In genomic region chr12:38614171-38614570, GRCh38 we compare ENCODE assay signal across 2 cellular contexts.
A peak's percentile ranks its signal among the peaks of the same experiment; 100 is the strongest.
TF ChIP-seq lines count a peak whose summit lies in the region.

No MANE protein-coding gene starts in this region.

TF ChIP-seq in HEK293, 187 proteins besides CTCF, POLR2A, EP300 and RAD21:
- no peak for TF ChIP-seq ZNF830 (tag by site-specific recombination; IDR thresholded peaks at IDR 0.05; ENCODE audit: low read depth)
- TF ChIP-seq SCRT2 (tag by site-specific recombination; IDR thresholded peaks at IDR 0.05) = peak; percentile 45; the same call in 1 of the 2 replicates

TF ChIP-seq in H1, 55 proteins besides CTCF, POLR2A, EP300 and RAD21:
- no peak for TF ChIP-seq RFX5 (IDR thresholded peaks at IDR 0.05; ENCODE audit: borderline replicate concordance, low read depth, low read length)
- TF ChIP-seq HDAC2 (IDR thresholded peaks at IDR 0.05; ENCODE audit: borderline replicate concordance in 1 of 2, low read depth in 2 of 2, low read length in 2 of 2) = no peak
- no peak for TF ChIP-seq BACH1 (IDR thresholded peaks at IDR 0.05; ENCODE audit: low read length)
- no peak for TF ChIP-seq POU5F1 (IDR thresholded peaks at IDR 0.05; ENCODE audit: low read depth, low read length)
- no peak for TF ChIP-seq CEBPB (IDR thresholded peaks at IDR 0.05; ENCODE audit: low read depth, low read length)
- TF ChIP-seq EGR1 (IDR thresholded peaks at IDR 0.05; ENCODE audit: borderline replicate concordance, low read depth, low read length) = no peak
- TF ChIP-seq CHD1 (IDR thresholded peaks at IDR 0.05; ENCODE audit: low read depth, low read length) = no peak
- no peak for TF ChIP-seq SP2 (IDR thresholded peaks at IDR 0.05; ENCODE audit: low read length)
- TF ChIP-seq, protein P1, sequence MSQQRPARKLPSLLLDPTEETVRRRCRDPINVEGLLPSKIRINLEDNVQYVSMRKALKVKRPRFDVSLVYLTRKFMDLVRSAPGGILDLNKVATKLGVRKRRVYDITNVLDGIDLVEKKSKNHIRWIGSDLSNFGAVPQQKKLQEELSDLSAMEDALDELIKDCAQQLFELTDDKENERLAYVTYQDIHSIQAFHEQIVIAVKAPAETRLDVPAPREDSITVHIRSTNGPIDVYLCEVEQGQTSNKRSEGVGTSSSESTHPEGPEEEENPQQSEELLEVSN (IDR thresholded peaks at IDR 0.05) = no peak
